9 cellular contexts compared by ENCODE assay signal in the genomic region with DNA sequence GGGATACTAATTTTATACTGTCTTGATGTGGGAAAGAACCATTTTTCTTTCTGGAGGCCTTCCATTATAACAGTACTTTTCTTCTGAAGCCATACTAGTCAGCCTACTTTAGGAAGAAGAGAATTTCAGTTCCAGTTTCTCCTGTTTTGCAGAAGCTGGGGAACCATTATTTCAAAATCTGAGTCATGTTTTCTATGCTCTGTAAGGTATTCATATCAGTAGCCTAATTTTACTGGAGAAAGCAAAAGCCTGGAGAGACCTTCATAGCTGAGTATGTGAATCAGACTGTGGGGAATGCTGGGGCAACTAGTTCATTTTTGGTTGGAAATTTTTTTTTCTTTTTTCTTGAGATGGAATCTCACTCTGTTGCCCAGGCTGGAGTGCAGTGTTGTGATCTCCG. TPM values are rescaled to one million over a fixed set of nuclear protein-coding genes. Genes with fewer than 3 reads are reported as not detected.
DNase-seq lines count a peak whose midpoint lies in the region; ATAC-seq, FAIRE-seq and TF ChIP-seq lines count a peak whose summit lies in the region.
"Had no signal": no experiment of that assay in that cellular context is flagged by ENCODE, and none has a peak within 500 bp of the region (broad histone marks: within the 10 kb centered on the region; RNA-seq: fewer than 3 reads in every experiment).

No MANE protein-coding gene starts in this region.

- RAD21 ChIA-PET in GM12878 (lab: Charles Lee; ENCODE audit: unreplicated experiment) = interaction anchor here (1.0 to 2.0 kb wide), 5 partner anchors 18 to 115 kb away, joined by 4 to 8 read pairs (median 4); partner anchors contain the start of gene AFF1

- WGBS in GM12878 (ENCODE audit: insufficient coverage, insufficient replicate concordance, low lambda C conversion rate, missing lambda C conversion rate) = 93% methylated on average over 1 of the region's 1 CpG
- WGBS in body of pancreas, 2 donors = 100% methylated on average over 1 of the region's 1 CpG

- peak; percentile 11; the same call in 1 of the 2 replicates for TF ChIP-seq RAD21 in GM12878 (IDR thresholded peaks at IDR 0.05; ENCODE audit: insufficient read depth, low read depth, low read length)

- H3K27ac ChIP-seq in GM12878 (ENCODE audit: control insufficient read depth, insufficient read depth) (peak overlapping the region; percentile 66), body of pancreas (peak overlapping the region in 1 of 4 donors; percentile 29)

- in situ Hi-C loops in GM12878 (cut with MboI) = no loop called here

- TF ChIP-seq POLR2A in GM12878 (IDR thresholded peaks at IDR 0.05; ENCODE audit: low read depth, low read length) (no peak), body of pancreas (IDR thresholded peaks at IDR 0.05) (no peak)

- H3K27me3 ChIP-seq in GM12878 (replicated peaks in 1 of 2; ENCODE audit: control insufficient read depth in 2 of 2, insufficient read depth in 2 of 2, low read length in 1 of 2) (no peaks in the 10 kb centered on the region), body of pancreas (no peaks in the 10 kb centered on the region)

- H3K9ac ChIP-seq in GM12878 (ENCODE audit: control insufficient read depth, insufficient read depth, low read length) = no peak overlapping the region; the same call in 1 of the 2 replicates

- peaks cover 0 to 2% of the 10 kb centered on the region in 2 experiments; a peak in 1 of 4 replicates for H3K36me3 ChIP-seq in GM12878 (ENCODE audit: control insufficient read depth in 2 of 2, insufficient read depth in 2 of 2, low read length in 1 of 2)
- no peaks in the 10 kb centered on the region for H3K36me3 ChIP-seq in body of pancreas (replicated peaks in 1 of 2; ENCODE audit: insufficient read depth in 1 of 2, low read depth in 2 of 2)

- intact Hi-C loops in GM12878 (cut with micrococcal nuclease; ENCODE audit: unreplicated experiment) (no loop called here), body of pancreas (cut with DNase I) (no loop called here)

- peak; percentile 50 for DNase-seq in AG08396 (ENCODE audit: low spot score)
- peak; percentile 55 for DNase-seq in GM12878 (ENCODE audit: low read depth, low spot score)
- no peak for DNase-seq in NCI-H345 (lab: John Stamatoyannopoulos, UW)
- no peak for DNase-seq in body of pancreas
- no peak for DNase-seq in D341Med (ENCODE audit: low spot score)
- no peak for DNase-seq in NCI-H748 treated with DMSO at 0.1 percent for 48 hours (lab: John Stamatoyannopoulos, UW)
- DNase-seq: activated effector memory CD4-positive, alpha-beta T cell treated with anti-CD3 and anti-CD28 coated beads, Interleukin-2, amount 50 U/mL, for 16 hours had no signal

- no peak overlapping the region for H2AFZ ChIP-seq in GM12878 (ENCODE audit: control insufficient read depth, low read depth, low read length)

- POLR2A ChIA-PET in GM12878 (lab: Charles Lee) = interaction anchor here (0.6 to 2.8 kb wide), 7 partner anchors 12 to 230 kb away, joined by 3 to 12 read pairs (median 5); no protein-coding TSS in a partner anchor

- BruUV-seq in GM12878 (replicated peaks; lab: Mats Ljungman, UMichigan) = no TSS peak

- H3K4me1 ChIP-seq in GM12878 (ENCODE audit: control insufficient read depth, insufficient read depth, low read length) (peaks cover 44% of the 10 kb centered on the region), body of pancreas (peaks cover 61% of the 10 kb centered on the region)

- H3K79me2 ChIP-seq in GM12878 (ENCODE audit: control insufficient read depth, insufficient read depth, low read length) = peaks cover 77% of the 10 kb centered on the region

- no peaks in the 10 kb centered on the region for H3K9me3 ChIP-seq in GM12878 (replicated peaks; ENCODE audit: control insufficient read depth, insufficient read depth, low read length)
- H3K9me3 ChIP-seq in body of pancreas = no peaks in the 10 kb centered on the region

- ATAC-seq in GM19438 (IDR thresholded peaks at IDR 0.05; ENCODE audit: low read depth, unreplicated experiment) (peak; percentile 38), HG03432 (IDR thresholded peaks at IDR 0.05; ENCODE audit: unreplicated experiment) (peak; percentile 42), GM12878 (peak; percentile 42), body of pancreas (no peak)

- 0 out of 2 replicates have a peak overlapping the region, but pooled peaks have one; percentile 1 for H3K4me3 ChIP-seq in GM12878
- H3K4me3 ChIP-seq in body of pancreas = no peak overlapping the region

- FAIRE-seq in GM12878 (lab: Jason Lieb, UNC) = peak; percentile 18

- TF ChIP-seq CTCF in GM12878 (IDR thresholded peaks at IDR 0.05 in 2 of 3, conservative IDR thresholded peaks at IDR 0.05 in 1 of 3; ENCODE audit: control insufficient read depth in 2 of 3, extremely low read depth in 1 of 3, insufficient read depth in 1 of 3, low read depth in 3 of 3, low read length in 3 of 3) (no peak), body of pancreas (IDR thresholded peaks at IDR 0.05) (no peak)

- TF ChIP-seq EP300 in GM12878 (IDR thresholded peaks at IDR 0.05; ENCODE audit: borderline replicate concordance in 1 of 2, control insufficient read depth in 1 of 2, low read depth in 2 of 2, low read length in 2 of 2) = 0 out of 4 replicates have a peak, but pooled peaks of 1 of the 2 experiments have one; percentile 39

- peak overlapping the region; percentile 76 for H3K4me2 ChIP-seq in GM12878 (ENCODE audit: control insufficient read depth, insufficient read depth)

- CTCF ChIA-PET in GM12878 (lab: Yijun Ruan, JAX) = interaction anchor here (0.5 to 1.3 kb wide), 6 partner anchors 11 to 389 kb away, joined by 3 to 6 read pairs (median 4); partner anchors contain the start of gene AFF1

- SMC1A ChIA-PET in GM12878 (lab: Charles Lee; ENCODE audit: uncharacterized antibody, unreplicated experiment) = interaction anchor here (1.0 to 7.4 kb wide), 7 partner anchors 16 to 54 kb away, joined by 3 to 156 read pairs (median 4); partner anchors contain the start of gene AFF1

- no peaks in the 10 kb centered on the region for H4K20me1 ChIP-seq in GM12878 (ENCODE audit: control insufficient read depth, insufficient read depth)

TF ChIP-seq in GM12878, 131 proteins besides CTCF, POLR2A, EP300 and RAD21 (continues in another document):
- TF ChIP-seq IRF3 (IDR thresholded peaks at IDR 0.05) (no peak), SMAD1 (IDR thresholded peaks at IDR 0.05; ENCODE audit: low read depth, partially characterized antibody) (no peak), SRF (IDR thresholded peaks at IDR 0.05; ENCODE audit: low read depth in 2 of 2, low read length in 2 of 2) (0 out of 4 replicates have a peak, but pooled peaks of 1 of the 2 experiments have one; percentile 46)
- TF ChIP-seq, protein P1, sequence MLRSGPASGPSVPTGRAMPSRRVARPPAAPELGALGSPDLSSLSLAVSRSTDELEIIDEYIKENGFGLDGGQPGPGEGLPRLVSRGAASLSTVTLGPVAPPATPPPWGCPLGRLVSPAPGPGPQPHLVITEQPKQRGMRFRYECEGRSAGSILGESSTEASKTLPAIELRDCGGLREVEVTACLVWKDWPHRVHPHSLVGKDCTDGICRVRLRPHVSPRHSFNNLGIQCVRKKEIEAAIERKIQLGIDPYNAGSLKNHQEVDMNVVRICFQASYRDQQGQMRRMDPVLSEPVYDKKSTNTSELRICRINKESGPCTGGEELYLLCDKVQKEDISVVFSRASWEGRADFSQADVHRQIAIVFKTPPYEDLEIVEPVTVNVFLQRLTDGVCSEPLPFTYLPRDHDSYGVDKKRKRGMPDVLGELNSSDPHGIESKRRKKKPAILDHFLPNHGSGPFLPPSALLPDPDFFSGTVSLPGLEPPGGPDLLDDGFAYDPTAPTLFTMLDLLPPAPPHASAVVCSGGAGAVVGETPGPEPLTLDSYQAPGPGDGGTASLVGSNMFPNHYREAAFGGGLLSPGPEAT (IDR thresholded peaks at IDR 0.05; ENCODE audit: low read depth) = peak; percentile 75; the same call in 1 of the 2 replicates

RNA-seq across cellular contexts. Expression of gene AFF1, which starts 22.4 kb away (rescaled TPM):
- total RNA-seq in GM12878 (2013; cell fraction: nucleolus; rRNA removed) = 242 and 244 TPM in 2 replicates
- 21.2 and 21.3 TPM in 2 replicates for total RNA-seq in GM12878 (2014; rRNA removed)
- 21.5 and 22.8 TPM in 2 replicates for total RNA-seq in GM12878 (2014; rRNA removed; fragmentation: Illumina TruSeq; extraction: Trizol)
- 52.5 and 56.1 TPM in 2 replicates for total RNA-seq in GM12878 (2021)
- 51.7 TPM for polyA plus RNA-seq in GM12878 (2011; ENCODE audit: low read depth)
- polyA plus RNA-seq in GM12878 (2011; rRNA removed) = 25.1 and 26.1 TPM in 2 replicates
- polyA plus RNA-seq in GM12878 (2011; cell fraction: cytosol; rRNA removed) = 21.3 and 44.0 TPM in 2 replicates
- 50.2 and 53.3 TPM in 2 replicates for polyA plus RNA-seq in GM12878 (2011; cell fraction: nucleus; rRNA removed)
- polyA plus RNA-seq in GM12878 (2012) = 32.6 and 34.7 TPM in 2 replicates
- polyA plus RNA-seq in GM12878 (2014; fragmentation: Illumina TruSeq; extraction: Trizol) = 30.7 and 32.9 TPM in 2 replicates
- polyA plus RNA-seq in GM12878 (2014; fragmentation: Nextera tagmentation; extraction: Ambion mirVana) = 10 to 100 TPM in 1 of 2 experiments, 1 to 10 TPM in 1; 3.5 to 11.4 TPM
- polyA plus RNA-seq in GM12878 (2014; rRNA removed) = 18.6 and 20.5 TPM in 2 replicates
- polyA plus RNA-seq in GM12878 (2016; fragmentation: Nextera tagmentation; extraction: Ambion mirVana) = 10 to 100 TPM; 21.6 to 24.0 TPM
- 115 and 130 TPM in 2 replicates for polyA minus RNA-seq in GM12878 (2011; rRNA and poly(A)+ RNA removed)
- 30.8 and 33.0 TPM in 2 replicates for polyA minus RNA-seq in GM12878 (2011; cell fraction: cytosol; rRNA and poly(A)+ RNA removed)
- 72.7 and 104 TPM in 2 replicates for polyA minus RNA-seq in GM12878 (2011; cell fraction: nucleus; rRNA and poly(A)+ RNA removed)
- total RNA-seq in body of pancreas = 10 to 100 TPM; 42.8 to 57.0 TPM

Comparison
In these comparisons a context has a peak if more than half of its experiments do, and no peak if none do; other contexts are left out.
1. DNase-seq: peak in AG08396 (single experiment) and GM12878 (single experiment); none in NCI-H345 (single experiment), body of pancreas (0 of 4), D341Med (single experiment) and NCI-H748 treated with DMSO at 0.1 percent for 48 hours (single experiment).